ENCODE assay signal across 27 cellular contexts in genomic region chr6:123201869-123202372, GRCh38.
"Had no signal": no experiment of that assay in that cellular context is flagged by ENCODE, and none has a peak within 500 bp of the region (broad histone marks: within the 10 kb centered on the region; RNA-seq: fewer than 3 reads in every experiment).

No MANE protein-coding gene starts in this region.

- H3K4me3 Mint-ChIP-seq: activated CD4-positive, alpha-beta memory T cell treated with anti-CD3 and anti-CD28 coated beads, Interleukin-2, amount 10 ng/mL, durations not matched to agents 7 days and 5 days; activated CD4-positive, alpha-beta T cell treated with anti-CD3 and anti-CD28 coated beads for 36 hours; activated CD4-positive, alpha-beta T cell treated with anti-CD3 and anti-CD28 coated beads, Interleukin-2, amount 10 ng/mL, durations not matched to agents 7 days and 5 days; activated naive CD4-positive, alpha-beta T cell treated with anti-CD3 and anti-CD28 coated beads, Interleukin-2, amount 10 ng/mL, durations not matched to agents 7 days and 5 days; activated naive CD8-positive, alpha-beta T cell treated with anti-CD3 and anti-CD28 coated beads, Interleukin-2, amount 10 ng/mL, durations not matched to agents 7 days and 5 days; activated T-cell treated with anti-CD3 and anti-CD28 coated beads, Interleukin-2, amount 50 U/mL, for 24 hours; activated T-cell treated with anti-CD3 and anti-CD28 coated beads, Interleukin-2, amount 50 U/mL, for 72 hours; central memory CD8-positive, alpha-beta T cell; T-helper 17 cell; T-helper 2 cell treated with Interferon-gamma antibody and Interleukin-4, amounts not matched to agents 5 μg/mL and 100 μg/mL, for 36 hours had no signal

- H3K27ac ChIP-seq: brain microvascular endothelial cell, epithelial cell of prostate, esophagus squamous epithelium, WERI-Rb-1 had no signal

- H3K27me3 Mint-ChIP-seq: activated CD4-positive, alpha-beta memory T cell treated with anti-CD3 and anti-CD28 coated beads, Interleukin-2, amount 10 ng/mL, durations not matched to agents 7 days and 5 days; activated CD4-positive, alpha-beta T cell treated with anti-CD3 and anti-CD28 coated beads for 36 hours; activated CD4-positive, alpha-beta T cell treated with anti-CD3 and anti-CD28 coated beads, Interleukin-2, amount 10 ng/mL, durations not matched to agents 7 days and 5 days; activated naive CD4-positive, alpha-beta T cell treated with anti-CD3 and anti-CD28 coated beads, Interleukin-2, amount 10 ng/mL, durations not matched to agents 7 days and 5 days; activated naive CD8-positive, alpha-beta T cell treated with anti-CD3 and anti-CD28 coated beads, Interleukin-2, amount 10 ng/mL, durations not matched to agents 7 days and 5 days; activated T-cell treated with anti-CD3 and anti-CD28 coated beads, Interleukin-2, amount 50 U/mL, for 24 hours; central memory CD8-positive, alpha-beta T cell; T-helper 17 cell had no signal

- H3K36me3 ChIP-seq: brain microvascular endothelial cell, esophagus squamous epithelium, WERI-Rb-1 had no signal

- H3K27ac Mint-ChIP-seq: activated CD4-positive, alpha-beta memory T cell treated with anti-CD3 and anti-CD28 coated beads, Interleukin-2, amount 10 ng/mL, durations not matched to agents 7 days and 5 days; activated CD4-positive, alpha-beta T cell treated with anti-CD3 and anti-CD28 coated beads for 36 hours; activated CD4-positive, alpha-beta T cell treated with anti-CD3 and anti-CD28 coated beads, Interleukin-2, amount 10 ng/mL, durations not matched to agents 7 days and 5 days; activated naive CD4-positive, alpha-beta T cell treated with anti-CD3 and anti-CD28 coated beads, Interleukin-2, amount 10 ng/mL, durations not matched to agents 7 days and 5 days; activated naive CD4-positive, alpha-beta T cell treated with anti-CD3 and anti-CD28 coated beads, Interleukin-2, amount 50 U/mL, for 72 hours; activated naive CD8-positive, alpha-beta T cell treated with anti-CD3 and anti-CD28 coated beads, Interleukin-2, amount 10 ng/mL, durations not matched to agents 7 days and 5 days; activated T-cell treated with anti-CD3 and anti-CD28 coated beads, Interleukin-2, amount 50 U/mL, for 24 hours; activated T-cell treated with anti-CD3 and anti-CD28 coated beads, Interleukin-2, amount 50 U/mL, for 72 hours; T-helper 17 cell; T-helper 2 cell treated with Interferon-gamma antibody and Interleukin-4, amounts not matched to agents 5 μg/mL and 100 μg/mL, for 36 hours had no signal

- H3K4me1 ChIP-seq: esophagus squamous epithelium had no signal

- DNase-seq: activated CD4-positive, alpha-beta memory T cell treated with anti-CD3 and anti-CD28 coated beads, Interleukin-2, amount 10 ng/mL, durations not matched to agents 7 days and 5 days; activated CD4-positive, alpha-beta T cell treated with anti-CD3 and anti-CD28 coated beads for 36 hours; activated CD4-positive, alpha-beta T cell treated with anti-CD3 and anti-CD28 coated beads, Interleukin-2, amount 10 ng/mL, durations not matched to agents 7 days and 5 days; activated CD4-positive, alpha-beta T cell treated with anti-CD3 and anti-CD28 coated beads, Interleukin-2, amount 50 U/mL, for 4 hours; activated CD4-positive, CD25-positive, alpha-beta regulatory T cell; activated CD4-positive, CD25-positive, alpha-beta regulatory T cell treated with anti-CD3 and anti-CD28 coated beads, Interleukin-2, amount 50 U/mL, for 72 hours; activated CD8-positive, alpha-beta memory T cell treated with anti-CD3 and anti-CD28 coated beads, Interleukin-2, amount 50 U/mL, for 48 hours; activated gamma-delta T cell; activated naive CD4-positive, alpha-beta T cell; activated naive CD4-positive, alpha-beta T cell treated with anti-CD3 and anti-CD28 coated beads, Interleukin-2, amount 10 ng/mL, durations not matched to agents 7 days and 5 days; activated naive CD8-positive, alpha-beta T cell treated with anti-CD3 and anti-CD28 coated beads, Interleukin-2, amount 10 ng/mL, durations not matched to agents 7 days and 5 days; activated T-cell treated with anti-CD3 and anti-CD28 coated beads for 4 hours; activated T-cell treated with anti-CD3 and anti-CD28 coated beads, Interleukin-2, amount 50 U/mL, for 24 hours; activated T-cell treated with anti-CD3 and anti-CD28 coated beads, Interleukin-2, amount 50 U/mL, for 72 hours; brain microvascular endothelial cell; cortex of kidney; dermis blood vessel endothelial cell; effector CD8-positive, alpha-beta T cell; esophagus squamous epithelium; head of caudate nucleus; T-helper 17 cell; T1000; WERI-Rb-1 had no signal

- H3K4me3 ChIP-seq: esophagus squamous epithelium had no signal

- ATAC-seq: activated CD4-positive, alpha-beta T cell treated with anti-CD3 and anti-CD28 coated beads for 36 hours; activated naive CD4-positive, alpha-beta T cell treated with anti-CD3 and anti-CD28 coated beads, Interleukin-2, amount 50 U/mL, for 72 hours; activated T-cell treated with anti-CD3 and anti-CD28 coated beads, Interleukin-2, amount 50 U/mL, for 72 hours; T-helper 17 cell had no signal

- H3K4me1 Mint-ChIP-seq: activated CD4-positive, alpha-beta memory T cell treated with anti-CD3 and anti-CD28 coated beads, Interleukin-2, amount 10 ng/mL, durations not matched to agents 7 days and 5 days; activated CD4-positive, alpha-beta T cell treated with anti-CD3 and anti-CD28 coated beads for 36 hours; activated CD4-positive, alpha-beta T cell treated with anti-CD3 and anti-CD28 coated beads, Interleukin-2, amount 10 ng/mL, durations not matched to agents 7 days and 5 days; activated naive CD4-positive, alpha-beta T cell treated with anti-CD3 and anti-CD28 coated beads, Interleukin-2, amount 10 ng/mL, durations not matched to agents 7 days and 5 days; activated naive CD8-positive, alpha-beta T cell treated with anti-CD3 and anti-CD28 coated beads, Interleukin-2, amount 10 ng/mL, durations not matched to agents 7 days and 5 days; central memory CD8-positive, alpha-beta T cell; T-helper 17 cell had no signal

- H3K27me3 ChIP-seq: brain microvascular endothelial cell, esophagus squamous epithelium had no signal
